34 cellular contexts compared by ENCODE assay signal in genomic region chr17:72611172-72611571, GRCh38.
"Had no signal": no experiment of that assay in that cellular context is flagged by ENCODE, and none has a peak within 500 bp of the region (broad histone marks: within the 10 kb centered on the region; RNA-seq: fewer than 3 reads in every experiment).

No MANE protein-coding gene starts in this region.

- H3K4me3 Mint-ChIP-seq: activated CD4-positive, alpha-beta memory T cell treated with anti-CD3 and anti-CD28 coated beads for 36 hours; activated CD4-positive, alpha-beta T cell treated with anti-CD3 and anti-CD28 coated beads for 36 hours; activated CD4-positive, alpha-beta T cell treated with anti-CD3 and anti-CD28 coated beads, Interleukin-2, amount 10 ng/mL, durations not matched to agents 24 days and 14 days; activated CD8-positive, alpha-beta memory T cell treated with anti-CD3 and anti-CD28 coated beads, Interleukin-2, amount 10 ng/mL, durations not matched to agents 7 days and 5 days; activated CD8-positive, alpha-beta T cell treated with anti-CD3 and anti-CD28 coated beads, Interleukin-2, amount 10 ng/mL, durations not matched to agents 7 days and 5 days; activated naive CD4-positive, alpha-beta T cell treated with anti-CD3 and anti-CD28 coated beads, Interleukin-2, amount 10 ng/mL, durations not matched to agents 7 days and 5 days; activated naive CD8-positive, alpha-beta T cell treated with anti-CD3 and anti-CD28 coated beads, Interleukin-2, amount 10 ng/mL, durations not matched to agents 7 days and 5 days; activated T-helper 1 cell treated with anti-CD3 and anti-CD28 coated beads, Interleukin-12 subunit alpha, Interleukin-12 subunit beta, Interleukin-2, Interleukin-4 antibody, amounts not matched to agents 30 ng/mL and 10 ng/mL and 1 ng/mL, durations not matched to agents 14 hours and 24 hours and 36 hours; effector memory CD8-positive, alpha-beta T cell; T-cell; T-helper 1 cell treated with Interleukin-12 subunit alpha and Interleukin-12 subunit beta and Interleukin-4 antibody, amounts not matched to agents 30 μg/mL and 1 μg/mL, for 36 hours; T-helper 2 cell treated with Interferon-gamma antibody and Interleukin-4, amounts not matched to agents 5 μg/mL and 100 μg/mL, for 36 hours had no signal

- H3K27ac Mint-ChIP-seq: activated CD4-positive, alpha-beta memory T cell treated with anti-CD3 and anti-CD28 coated beads for 36 hours; activated CD4-positive, alpha-beta T cell treated with anti-CD3 and anti-CD28 coated beads for 36 hours; activated CD4-positive, alpha-beta T cell treated with anti-CD3 and anti-CD28 coated beads, Interleukin-2, amount 10 ng/mL, durations not matched to agents 24 days and 14 days; activated CD8-positive, alpha-beta memory T cell treated with anti-CD3 and anti-CD28 coated beads, Interleukin-2, amount 10 ng/mL, durations not matched to agents 7 days and 5 days; activated CD8-positive, alpha-beta T cell treated with anti-CD3 and anti-CD28 coated beads, Interleukin-2, amount 10 ng/mL, durations not matched to agents 7 days and 5 days; activated naive CD4-positive, alpha-beta T cell treated with anti-CD3 and anti-CD28 coated beads, Interleukin-2, amount 10 ng/mL, durations not matched to agents 7 days and 5 days; activated naive CD4-positive, alpha-beta T cell treated with anti-CD3 and anti-CD28 coated beads, Interleukin-2, amount 50 U/mL, for 72 hours; activated naive CD8-positive, alpha-beta T cell treated with anti-CD3 and anti-CD28 coated beads, Interleukin-2, amount 10 ng/mL, durations not matched to agents 7 days and 5 days; activated T-helper 1 cell treated with anti-CD3 and anti-CD28 coated beads, Interleukin-12 subunit alpha, Interleukin-12 subunit beta, Interleukin-2, Interleukin-4 antibody, amounts not matched to agents 30 ng/mL and 10 ng/mL and 1 ng/mL, durations not matched to agents 14 hours and 24 hours and 36 hours; effector memory CD8-positive, alpha-beta T cell; T-cell; T-helper 1 cell treated with Interleukin-12 subunit alpha and Interleukin-12 subunit beta and Interleukin-4 antibody, amounts not matched to agents 30 μg/mL and 1 μg/mL, for 36 hours; T-helper 2 cell treated with Interferon-gamma antibody and Interleukin-4, amounts not matched to agents 5 μg/mL and 100 μg/mL, for 36 hours had no signal

- ATAC-seq: activated CD4-positive, alpha-beta T cell treated with anti-CD3 and anti-CD28 coated beads for 36 hours; activated CD8-positive, alpha-beta memory T cell treated with anti-CD3 and anti-CD28 coated beads, Interleukin-2, amount 10 ng/mL, durations not matched to agents 7 days and 5 days; activated CD8-positive, alpha-beta T cell treated with anti-CD3 and anti-CD28 coated beads, Interleukin-2, amount 10 ng/mL, durations not matched to agents 7 days and 5 days; activated naive CD4-positive, alpha-beta T cell treated with anti-CD3 and anti-CD28 coated beads, Interleukin-2, amount 50 U/mL, for 72 hours; effector memory CD8-positive, alpha-beta T cell; foreskin keratinocyte; gastrocnemius medialis; heart left ventricle; T-cell had no signal

- H3K36me3 Mint-ChIP-seq: activated naive CD8-positive, alpha-beta T cell treated with anti-CD3 and anti-CD28 coated beads, Interleukin-2, amount 10 ng/mL, durations not matched to agents 7 days and 5 days; T-cell had no signal

- H3K27me3 ChIP-seq: ascending aorta, brain microvascular endothelial cell, foreskin keratinocyte had no signal

- H3K4me1 ChIP-seq: ascending aorta, gastrocnemius medialis, heart left ventricle had no signal

- H3K4me1 Mint-ChIP-seq: activated CD4-positive, alpha-beta T cell treated with anti-CD3 and anti-CD28 coated beads for 36 hours; activated CD8-positive, alpha-beta memory T cell treated with anti-CD3 and anti-CD28 coated beads, Interleukin-2, amount 10 ng/mL, durations not matched to agents 7 days and 5 days; activated naive CD8-positive, alpha-beta T cell treated with anti-CD3 and anti-CD28 coated beads, Interleukin-2, amount 10 ng/mL, durations not matched to agents 7 days and 5 days; T-cell had no signal

- FAIRE-seq: colon had no signal

- H3K27ac ChIP-seq: ascending aorta, brain microvascular endothelial cell, esophagus muscularis mucosa, foreskin keratinocyte, gastrocnemius medialis, heart left ventricle had no signal

- H3K36me3 ChIP-seq: ascending aorta, brain microvascular endothelial cell, esophagus muscularis mucosa, gastrocnemius medialis, heart left ventricle had no signal

- H3K4me3 ChIP-seq: ascending aorta, esophagus muscularis mucosa, gastrocnemius medialis, heart left ventricle had no signal

- H3K9me3 ChIP-seq: ascending aorta, gastrocnemius medialis had no signal

- DNase-seq: activated CD4-positive, alpha-beta memory T cell treated with anti-CD3 and anti-CD28 coated beads for 36 hours; activated CD4-positive, alpha-beta T cell treated with anti-CD3 and anti-CD28 coated beads for 36 hours; activated CD4-positive, alpha-beta T cell treated with anti-CD3 and anti-CD28 coated beads, Interleukin-2, amount 10 ng/mL, durations not matched to agents 24 days and 14 days; activated CD4-positive, CD25-positive, alpha-beta regulatory T cell; activated CD4-positive, CD25-positive, alpha-beta regulatory T cell treated with anti-CD3 and anti-CD28 coated beads, Interleukin-2, amount 50 U/mL, for 72 hours; activated CD8-positive, alpha-beta memory T cell treated with anti-CD3 and anti-CD28 coated beads, Interleukin-2, amount 10 ng/mL, durations not matched to agents 7 days and 5 days; activated CD8-positive, alpha-beta memory T cell treated with anti-CD3 and anti-CD28 coated beads, Interleukin-2, amount 50 U/mL, for 4 hours; activated CD8-positive, alpha-beta T cell treated with anti-CD3 and anti-CD28 coated beads, Interleukin-2, amount 10 ng/mL, durations not matched to agents 7 days and 5 days; activated gamma-delta T cell; activated naive CD4-positive, alpha-beta T cell; activated naive CD4-positive, alpha-beta T cell treated with anti-CD3 and anti-CD28 coated beads, Interleukin-2, amount 10 ng/mL, durations not matched to agents 7 days and 5 days; activated naive CD8-positive, alpha-beta T cell treated with anti-CD3 and anti-CD28 coated beads, Interleukin-2, amount 10 ng/mL, durations not matched to agents 7 days and 5 days; activated T-cell treated with anti-CD3 and anti-CD28 coated beads, Interleukin-2, amount 50 U/mL, for 1 hour; activated T-cell treated with anti-CD3 and anti-CD28 coated beads, Interleukin-2, amount 50 U/mL, for 48 hours; brain microvascular endothelial cell; caudate nucleus; cortex of kidney; dermis blood vessel endothelial cell; effector CD4-positive, alpha-beta T cell; effector memory CD8-positive, alpha-beta T cell; erythroblast; foreskin keratinocyte; gastrocnemius medialis; glutamatergic neuron; heart left ventricle; T-cell; T1000 had no signal
